26 cellular contexts compared by ENCODE assay signal in genomic region chr3:175199961-175200360, GRCh38.
"Had no signal": no experiment of that assay in that cellular context is flagged by ENCODE, and none has a peak within 500 bp of the region (broad histone marks: within the 10 kb centered on the region; RNA-seq: fewer than 3 reads in every experiment).

No MANE protein-coding gene starts in this region.

- H3K9me3 ChIP-seq: gastrocnemius medialis, prostate gland had no signal

- H3K4me1 ChIP-seq: gastrocnemius medialis, left lung, prostate gland, suprapubic skin had no signal

- H3K4me3 Mint-ChIP-seq: brain; endodermal cell; neural crest cell; stimulated activated naive CD8-positive, alpha-beta T cell treated with anti-CD3 and anti-CD28 coated beads, Interleukin-15, amount 100 ng/mL, for 72 hours; type B pancreatic cell had no signal

- DNase-seq: activated CD4-positive, alpha-beta T cell treated with anti-CD3 and anti-CD28 coated beads, Interleukin-2, amount 50 U/mL, for 1 hour; activated CD4-positive, CD25-positive, alpha-beta regulatory T cell treated with anti-CD3 and anti-CD28 coated beads, Interleukin-2, amount 50 U/mL, for 72 hours; activated CD8-positive, alpha-beta memory T cell treated with anti-CD3 and anti-CD28 coated beads, Interleukin-2, amount 50 U/mL, for 48 hours; activated gamma-delta T cell; activated T-cell treated with anti-CD3 and anti-CD28 coated beads, Interleukin-2, amount 50 U/mL, for 48 hours; amygdala; central memory CD4-positive, alpha-beta T cell; endodermal cell; gastrocnemius medialis; head of caudate nucleus; kidney; left lung; right cardiac atrium; small intestine; stimulated activated CD4-positive, alpha-beta T cell treated with anti-CD3 and anti-CD28 coated beads, Interleukin-15, amount 100 ng/mL, for 24 hours; stimulated activated CD4-positive, alpha-beta T cell treated with anti-CD3 and anti-CD28 coated beads, Interleukin-2, amount 100 ng/mL, for 48 hours; stimulated activated naive CD8-positive, alpha-beta T cell treated with anti-CD3 and anti-CD28 coated beads, Interleukin-15, amount 100 ng/mL, for 72 hours; T-helper 2 cell had no signal

- H3K27me3 ChIP-seq: gastrocnemius medialis, left lung, suprapubic skin had no signal

- H3K36me3 Mint-ChIP-seq: brain had no signal

- H3K9me3 Mint-ChIP-seq: endodermal cell had no signal

- H3K4me3 ChIP-seq: gastrocnemius medialis, left lung, prostate gland, suprapubic skin had no signal

- H3K36me3 ChIP-seq: gastrocnemius medialis, left lung, prostate gland, suprapubic skin had no signal

- ATAC-seq: activated naive CD4-positive, alpha-beta T cell treated with anti-CD3 and anti-CD28 coated beads, Interleukin-2, amount 50 U/mL, for 72 hours; gastrocnemius medialis; left lung; right cardiac atrium; stimulated activated naive CD8-positive, alpha-beta T cell treated with anti-CD3 and anti-CD28 coated beads, Interleukin-15, amount 100 ng/mL, for 72 hours had no signal

- H3K27ac ChIP-seq: epithelial cell of prostate, gastrocnemius medialis, left lung, prostate gland, suprapubic skin, VCaP had no signal

- H3K4me1 Mint-ChIP-seq: brain; neural crest cell; stimulated activated naive CD8-positive, alpha-beta T cell treated with anti-CD3 and anti-CD28 coated beads, Interleukin-15, amount 100 ng/mL, for 72 hours had no signal

- H3K27ac Mint-ChIP-seq: activated naive CD4-positive, alpha-beta T cell treated with anti-CD3 and anti-CD28 coated beads, Interleukin-2, amount 50 U/mL, for 72 hours; endodermal cell; stimulated activated naive CD8-positive, alpha-beta T cell treated with anti-CD3 and anti-CD28 coated beads, Interleukin-15, amount 100 ng/mL, for 72 hours; type B pancreatic cell had no signal

- H3K27me3 Mint-ChIP-seq: stimulated activated naive CD8-positive, alpha-beta T cell treated with anti-CD3 and anti-CD28 coated beads, Interleukin-15, amount 100 ng/mL, for 72 hours had no signal
